Comparison of ENCODE assay signal across 13 cellular contexts in the genomic region with DNA sequence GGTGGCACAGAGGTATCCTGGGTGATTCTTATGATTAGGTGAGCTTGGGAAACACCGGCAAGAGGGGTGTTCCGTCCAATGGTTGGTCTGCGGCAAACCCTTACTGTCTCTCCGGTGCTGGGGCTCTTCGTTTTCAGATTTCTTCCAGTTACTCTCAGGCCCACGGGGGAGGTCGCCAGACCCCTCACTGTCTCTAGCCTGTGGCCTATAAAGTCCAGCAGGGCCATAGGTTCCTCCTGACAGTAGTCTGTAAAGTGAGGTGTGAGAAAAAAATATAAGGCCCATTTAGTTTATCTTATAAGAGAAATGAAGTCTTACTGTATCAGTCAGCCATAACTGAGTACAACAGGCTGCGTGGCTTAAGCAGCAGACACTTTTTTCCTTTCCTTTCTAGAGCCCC. TPM values are rescaled to one million over a fixed set of nuclear protein-coding genes. Genes with fewer than 3 reads are reported as not detected.
A peak's percentile ranks its signal among the peaks of the same experiment; 100 is the strongest.
DNase-seq lines count a peak whose midpoint lies in the region; ATAC-seq and TF ChIP-seq lines count a peak whose summit lies in the region.
"Had no signal": no experiment of that assay in that cellular context is flagged by ENCODE, and none has a peak within 500 bp of the region (broad histone marks: within the 10 kb centered on the region; RNA-seq: fewer than 3 reads in every experiment).

No MANE protein-coding gene starts in this region.

- H3K9ac ChIP-seq in mucosa of stomach (ENCODE audit: low read length): peak overlapping the region; percentile 66

- H3K27me3 Mint-ChIP-seq in MCF 10A (ENCODE audit: insufficient read depth, unreplicated experiment): peaks cover 12% of the 10 kb centered on the region
- peaks cover 68% of the 10 kb centered on the region for H3K27me3 Mint-ChIP-seq in central memory CD8-positive, alpha-beta T cell

- no peak for TF ChIP-seq EP300 in tibial nerve (IDR thresholded peaks at IDR 0.05)

- no peak for TF ChIP-seq POLR2A in breast epithelium (IDR thresholded peaks at IDR 0.05)
- TF ChIP-seq POLR2A in tibial nerve (IDR thresholded peaks at IDR 0.05): no peak
- no peak for TF ChIP-seq POLR2A in prostate gland (IDR thresholded peaks at IDR 0.05)

- no peak for ATAC-seq in central memory CD8-positive, alpha-beta T cell (replicated peaks; ENCODE audit: extremely low read depth, poor library complexity, severe bottlenecking)

- H3K27ac Mint-ChIP-seq in MCF 10A (ENCODE audit: low read depth, unreplicated experiment): no peak overlapping the region
- no peak overlapping the region for H3K27ac Mint-ChIP-seq in central memory CD8-positive, alpha-beta T cell (ENCODE audit: low read depth)
- H3K27ac Mint-ChIP-seq: B cell had no signal

- CTCF ChIA-PET in MCF 10A (lab: Yijun Ruan, JAX): interaction anchor here (0.7 to 2.8 kb wide), 2 partner anchors 18 to 264 kb away, joined by 3 to 12 read pairs; no protein-coding TSS in a partner anchor

- H3K27ac ChIP-seq in breast epithelium (no peak overlapping the region), tibial nerve (no peak overlapping the region), prostate gland (no peak overlapping the region)
- H3K27ac ChIP-seq: SK-N-MC had no signal

- H3K9me3 ChIP-seq in breast epithelium (no peaks in the 10 kb centered on the region), mucosa of stomach (ENCODE audit: control insufficient read depth, low read length) (peaks cover 4% of the 10 kb centered on the region), tibial nerve (no peaks in the 10 kb centered on the region), prostate gland (no peaks in the 10 kb centered on the region)

- WGBS in tibial nerve, 2 donors: 63 to 85% methylated on average over 8 of the region's 8 CpGs
- 86% methylated on average over 8 of the region's 8 CpGs for WGBS in prostate gland

- intact Hi-C loops in breast epithelium (cut with DNase I; ENCODE audit: low total_unique reads) (no loop called here), MCF 10A (cut with micrococcal nuclease) (no loop called here), prostate gland (cut with DNase I) (no loop called here)

- no peak overlapping the region for H3K4me3 Mint-ChIP-seq in MCF 10A (ENCODE audit: unreplicated experiment)
- peak overlapping the region; percentile 31 for H3K4me3 Mint-ChIP-seq in central memory CD8-positive, alpha-beta T cell
- H3K4me3 Mint-ChIP-seq: B cell had no signal

- H3K36me3 ChIP-seq in breast epithelium (no peaks in the 10 kb centered on the region), mucosa of stomach (ENCODE audit: control insufficient read depth, insufficient read depth, low read length) (no peaks in the 10 kb centered on the region), tibial nerve (no peaks in the 10 kb centered on the region), prostate gland (no peaks in the 10 kb centered on the region)

- no peaks in the 10 kb centered on the region for H3K36me3 Mint-ChIP-seq in MCF 10A (ENCODE audit: insufficient read depth, unreplicated experiment)
- no peaks in the 10 kb centered on the region for H3K36me3 Mint-ChIP-seq in central memory CD8-positive, alpha-beta T cell (ENCODE audit: insufficient read depth)

- H3K4me3 ChIP-seq in breast epithelium (peak overlapping the region in 2 of 3 donors; percentile 63 to 83), mucosa of stomach (ENCODE audit: low read length) (peak overlapping the region; percentile 55), tibial nerve (peak overlapping the region in 3 of 4 donors; percentile 39 to 62 (median 51)), prostate gland (no peak overlapping the region)

- POLR2A ChIA-PET in MCF 10A (lab: Yijun Ruan, JAX): no interaction called here

- BruUV-seq in MCF 10A (replicated peaks; lab: Mats Ljungman, UMichigan): no TSS peak

- no peak for DNase-seq in breast epithelium (ENCODE audit: low spot score in 2 of 2)
- no peak for DNase-seq in MCF 10A (ENCODE audit: unreplicated experiment)
- no peak for DNase-seq in central memory CD8-positive, alpha-beta T cell (ENCODE audit: low spot score in 2 of 2)
- no peak for DNase-seq in tibial nerve (ENCODE audit: low spot score in 2 of 2)
- no peak for DNase-seq in GM19238 (ENCODE audit: insufficient read length, low spot score)
- no peak for DNase-seq in prostate gland (ENCODE audit: low spot score)
- DNase-seq in stimulated activated CD4-positive, alpha-beta T cell treated with anti-CD3 and anti-CD28 coated beads, Interleukin-12 subunit alpha, Interleukin-12 subunit beta, amount 100 ng/mL, for 4 hours: no peak
- DNase-seq: activated CD4-positive, alpha-beta T cell treated with anti-CD3 and anti-CD28 coated beads for 48 hours; kidney glomerular epithelial cell; NCI-H748 treated with DMSO at 0.1 percent for 48 hours had no signal

- H3K27me3 ChIP-seq in breast epithelium: peaks cover 0 to 12% of the 10 kb centered on the region in 2 donors
- H3K27me3 ChIP-seq in mucosa of stomach (ENCODE audit: control insufficient read depth, insufficient read depth, low read length): peaks cover 41% of the 10 kb centered on the region
- H3K27me3 ChIP-seq in tibial nerve: peaks cover 0 to 43% of the 10 kb centered on the region in 2 donors
- H3K27me3 ChIP-seq in prostate gland (replicated peaks; ENCODE audit: insufficient read depth): no peaks in the 10 kb centered on the region

- no peaks in the 10 kb centered on the region for H3K4me1 ChIP-seq in breast epithelium
- peaks cover 3% of the 10 kb centered on the region for H3K4me1 ChIP-seq in mucosa of stomach (ENCODE audit: control insufficient read depth, insufficient read depth, low read length)
- H3K4me1 ChIP-seq in tibial nerve: peaks cover 0 to 26% (median 14%) of the 10 kb centered on the region in 4 donors
- H3K4me1 ChIP-seq in prostate gland (replicated peaks): no peaks in the 10 kb centered on the region

- TF ChIP-seq CTCF in breast epithelium (IDR thresholded peaks at IDR 0.05) (no peak), MCF 10A (IDR thresholded peaks at IDR 0.05; ENCODE audit: unreplicated experiment) (no peak), tibial nerve (IDR thresholded peaks at IDR 0.05) (no peak), prostate gland (IDR thresholded peaks at IDR 0.05) (no peak)

- no peaks in the 10 kb centered on the region for H3K9me3 Mint-ChIP-seq in MCF 10A (ENCODE audit: unreplicated experiment)
- H3K9me3 Mint-ChIP-seq in central memory CD8-positive, alpha-beta T cell: no peaks in the 10 kb centered on the region

- no peaks in the 10 kb centered on the region for H3K4me1 Mint-ChIP-seq in MCF 10A (ENCODE audit: insufficient read depth, unreplicated experiment)
- peaks cover 12% of the 10 kb centered on the region for H3K4me1 Mint-ChIP-seq in central memory CD8-positive, alpha-beta T cell

RNA-seq across cellular contexts. Expression of gene ESYT3, which starts 1.4 kb away (rescaled TPM):
- total RNA-seq in breast epithelium: 1 to 10 TPM in 2 of 3 donors, under 1 TPM in 1; 0.32 to 4.2 (median 2.3) TPM
- total RNA-seq in MCF 10A (2022): 0.44 and 1.0 TPM in 2 replicates
- 1 to 10 TPM; 6.9 to 9.4 (median 7.6) TPM for total RNA-seq in tibial nerve
- 1 to 10 TPM; 1.1 to 3.2 TPM for total RNA-seq in prostate gland
- total RNA-seq: B cell had no signal

Comparison
In these comparisons a context has a peak if more than half of its experiments do, and no peak if none do; other contexts are left out.
1. H3K4me3 ChIP-seq: peak in breast epithelium (2 of 3), mucosa of stomach (single experiment) and tibial nerve (3 of 4); none in prostate gland (0 of 2).